ENCODE assay signal across 16 cellular contexts in genomic region chr1:43036932-43037331, GRCh38.
DNase-seq lines count a peak whose midpoint lies in the region; ATAC-seq lines count a peak whose summit lies in the region.
"Had no signal": no experiment of that assay in that cellular context is flagged by ENCODE, and none has a peak within 500 bp of the region (broad histone marks: within the 10 kb centered on the region; RNA-seq: fewer than 3 reads in every experiment).

No MANE protein-coding gene starts in this region.

- H3K4me1 Mint-ChIP-seq in activated naive CD8-positive, alpha-beta T cell treated with anti-CD3 and anti-CD28 coated beads, Interleukin-2, amount 10 ng/mL, durations not matched to agents 7 days and 5 days, result peaks cover 11% of the 10 kb centered on the region
- peaks cover 7% of the 10 kb centered on the region for H3K4me1 Mint-ChIP-seq in activated naive CD8-positive, alpha-beta T cell treated with anti-CD3 and anti-CD28 coated beads, Interleukin-2, amount 50 U/mL, for 24 hours
- H3K4me1 Mint-ChIP-seq in activated T-helper 17 cell treated with anti-CD3 and anti-CD28 coated beads, Interleukin-2, amount 50 U/mL, for 72 hours, result peaks cover 9% of the 10 kb centered on the region
- H3K4me1 Mint-ChIP-seq in immature natural killer cell, result peaks cover 24 to 28% of the 10 kb centered on the region in 2 donors

- peaks cover 3% of the 10 kb centered on the region for H3K27me3 Mint-ChIP-seq in activated naive CD8-positive, alpha-beta T cell treated with anti-CD3 and anti-CD28 coated beads, Interleukin-2, amount 10 ng/mL, durations not matched to agents 7 days and 5 days
- no peaks in the 10 kb centered on the region for H3K27me3 Mint-ChIP-seq in activated naive CD8-positive, alpha-beta T cell treated with anti-CD3 and anti-CD28 coated beads, Interleukin-2, amount 50 U/mL, for 24 hours
- H3K27me3 Mint-ChIP-seq in activated T-helper 17 cell treated with anti-CD3 and anti-CD28 coated beads, Interleukin-2, amount 50 U/mL, for 72 hours, result no peaks in the 10 kb centered on the region
- peaks cover 0 to 7% (median 0%) of the 10 kb centered on the region in 3 donors for H3K27me3 Mint-ChIP-seq in immature natural killer cell (ENCODE audit: low read depth in 3 of 3)

- DNase-seq in activated naive CD8-positive, alpha-beta T cell treated with anti-CD3 and anti-CD28 coated beads, Interleukin-2, amount 10 ng/mL, durations not matched to agents 7 days and 5 days, result no peak
- DNase-seq in activated naive CD8-positive, alpha-beta T cell treated with anti-CD3 and anti-CD28 coated beads, Interleukin-2, amount 50 U/mL, for 24 hours, result no peak
- no peak for DNase-seq in immature natural killer cell
- DNase-seq in Kasumi-1 (lab: John Stamatoyannopoulos, UW), result no peak
- no peak for DNase-seq in inferior parietal cortex (ENCODE audit: extremely low spot score)
- no peak for DNase-seq in activated CD8-positive, alpha-beta memory T cell treated with anti-CD3 and anti-CD28 coated beads, Interleukin-2, amount 50 U/mL, for 4 hours
- DNase-seq: HCEC 1CT, NCI-H1105 treated with DMSO at 0.1 percent for 48 hours, NCI-H187 treated with DMSO at 0.1 percent for 48 hours, NCI-H2171 treated with DMSO at 0.1 percent for 48 hours, NCI-H82 had no signal

- H3K4me3 Mint-ChIP-seq in activated naive CD8-positive, alpha-beta T cell treated with anti-CD3 and anti-CD28 coated beads, Interleukin-2, amount 10 ng/mL, durations not matched to agents 7 days and 5 days, result no peak overlapping the region
- no peak overlapping the region for H3K4me3 Mint-ChIP-seq in activated naive CD8-positive, alpha-beta T cell treated with anti-CD3 and anti-CD28 coated beads, Interleukin-2, amount 50 U/mL, for 24 hours
- no peak overlapping the region for H3K4me3 Mint-ChIP-seq in activated T-helper 17 cell treated with anti-CD3 and anti-CD28 coated beads, Interleukin-2, amount 50 U/mL, for 72 hours
- no peak overlapping the region for H3K4me3 Mint-ChIP-seq in immature natural killer cell

- H3K36me3 Mint-ChIP-seq in activated naive CD8-positive, alpha-beta T cell treated with anti-CD3 and anti-CD28 coated beads, Interleukin-2, amount 10 ng/mL, durations not matched to agents 7 days and 5 days, result no peaks in the 10 kb centered on the region
- H3K36me3 Mint-ChIP-seq in activated naive CD8-positive, alpha-beta T cell treated with anti-CD3 and anti-CD28 coated beads, Interleukin-2, amount 50 U/mL, for 24 hours (ENCODE audit: low read depth), result no peaks in the 10 kb centered on the region
- H3K36me3 Mint-ChIP-seq in activated T-helper 17 cell treated with anti-CD3 and anti-CD28 coated beads, Interleukin-2, amount 50 U/mL, for 72 hours (ENCODE audit: low read depth), result no peaks in the 10 kb centered on the region
- H3K36me3 Mint-ChIP-seq in immature natural killer cell, result no peaks in the 10 kb centered on the region

- no peak for ATAC-seq in activated naive CD8-positive, alpha-beta T cell treated with anti-CD3 and anti-CD28 coated beads, Interleukin-2, amount 10 ng/mL, durations not matched to agents 7 days and 5 days (ENCODE audit: low read depth)
- ATAC-seq in activated naive CD8-positive, alpha-beta T cell treated with anti-CD3 and anti-CD28 coated beads, Interleukin-2, amount 50 U/mL, for 24 hours, result no peak
- no peak for ATAC-seq in activated T-helper 17 cell treated with anti-CD3 and anti-CD28 coated beads, Interleukin-2, amount 50 U/mL, for 72 hours (replicated peaks)
- ATAC-seq in HG03108 (IDR thresholded peaks at IDR 0.05; ENCODE audit: unreplicated experiment), result no peak
- ATAC-seq: A549, Panc1, Right ventricle myocardium inferior had no signal

- H3K27ac Mint-ChIP-seq in activated naive CD8-positive, alpha-beta T cell treated with anti-CD3 and anti-CD28 coated beads, Interleukin-2, amount 10 ng/mL, durations not matched to agents 7 days and 5 days, result peak overlapping the region; percentile 53
- no peak overlapping the region for H3K27ac Mint-ChIP-seq in activated naive CD8-positive, alpha-beta T cell treated with anti-CD3 and anti-CD28 coated beads, Interleukin-2, amount 50 U/mL, for 24 hours
- peak overlapping the region; percentile 20 for H3K27ac Mint-ChIP-seq in activated T-helper 17 cell treated with anti-CD3 and anti-CD28 coated beads, Interleukin-2, amount 50 U/mL, for 72 hours
- H3K27ac Mint-ChIP-seq in immature natural killer cell, result peak overlapping the region in 4 of 6 donors; percentile 2 to 63 (median 14)

- POLR2A ChIA-PET in activated naive CD8-positive, alpha-beta T cell treated with anti-CD3 and anti-CD28 coated beads, Interleukin-2, amount 10 ng/mL, durations not matched to agents 7 days and 5 days (lab: Charles Lee), result no interaction called here

- no peaks in the 10 kb centered on the region for H3K9me3 Mint-ChIP-seq in activated naive CD8-positive, alpha-beta T cell treated with anti-CD3 and anti-CD28 coated beads, Interleukin-2, amount 10 ng/mL, durations not matched to agents 7 days and 5 days
- no peaks in the 10 kb centered on the region for H3K9me3 Mint-ChIP-seq in activated naive CD8-positive, alpha-beta T cell treated with anti-CD3 and anti-CD28 coated beads, Interleukin-2, amount 50 U/mL, for 24 hours
- H3K9me3 Mint-ChIP-seq in activated T-helper 17 cell treated with anti-CD3 and anti-CD28 coated beads, Interleukin-2, amount 50 U/mL, for 72 hours, result no peaks in the 10 kb centered on the region
- no peaks in the 10 kb centered on the region for H3K9me3 Mint-ChIP-seq in immature natural killer cell
